ENCODE assay signal across 3 cellular contexts in genomic region chr4:5881340-5881739, GRCh38.
TF ChIP-seq lines count a peak whose summit lies in the region.

No MANE protein-coding gene starts in this region.

TF ChIP-seq in SK-N-SH, 30 proteins besides CTCF, POLR2A, EP300 and RAD21:
- TF ChIP-seq REST (IDR thresholded peaks at IDR 0.05; ENCODE audit: low read depth, low read length) (peak; percentile 77), ZBTB33 (IDR thresholded peaks at IDR 0.05; ENCODE audit: borderline replicate concordance, low read depth) (no peak), MXI1 (IDR thresholded peaks at IDR 0.05; ENCODE audit: low read depth, low read length) (no peak), USF1 (IDR thresholded peaks at IDR 0.05; ENCODE audit: borderline replicate concordance, low read depth) (no peak)

TF ChIP-seq in SK-N-SH treated with all-trans-retinoic acid at 6 μM for 48 hours, 23 proteins besides CTCF, POLR2A, EP300 and RAD21:
- TF ChIP-seq CSRNP3 (CRISPR knock-in tag; IDR thresholded peaks at IDR 0.05) = no peak

TF ChIP-seq in WTC11, 78 proteins besides CTCF, POLR2A, EP300 and RAD21 (continued from another document):
- TF ChIP-seq GTF2I (CRISPR knock-in tag; conservative IDR thresholded peaks at IDR 0.05) (no peak), ZNF425 (CRISPR knock-in tag; conservative IDR thresholded peaks at IDR 0.05) (no peak), ERG (CRISPR knock-in tag; IDR thresholded peaks at IDR 0.05) (no peak), CREM (CRISPR knock-in tag; IDR thresholded peaks at IDR 0.05) (no peak), FOXJ3 (CRISPR knock-in tag; IDR thresholded peaks at IDR 0.05; ENCODE audit: borderline replicate concordance) (no peak), KAT7 (CRISPR knock-in tag; IDR thresholded peaks at IDR 0.05; ENCODE audit: borderline replicate concordance) (no peak), TEAD1 (CRISPR knock-in tag; IDR thresholded peaks at IDR 0.05) (no peak), AR (CRISPR knock-in tag; IDR thresholded peaks at IDR 0.05) (no peak), ZMAT4 (CRISPR knock-in tag; IDR thresholded peaks at IDR 0.05) (no peak), MLX (CRISPR knock-in tag; IDR thresholded peaks at IDR 0.05) (no peak), CREB1 (CRISPR knock-in tag; IDR thresholded peaks at IDR 0.05) (no peak), ZNF219 (CRISPR knock-in tag; IDR thresholded peaks at IDR 0.05; ENCODE audit: borderline replicate concordance) (no peak), PRDM15 (CRISPR knock-in tag; IDR thresholded peaks at IDR 0.05) (no peak), EMX1 (CRISPR knock-in tag; IDR thresholded peaks at IDR 0.05) (no peak)
